In genomic region chr1:216005916-216006315, GRCh38 we compare ENCODE assay signal across 9 cellular contexts.
DNase-seq lines count a peak whose midpoint lies in the region; ATAC-seq and TF ChIP-seq lines count a peak whose summit lies in the region.
"Had no signal": no experiment of that assay in that cellular context is flagged by ENCODE, and none has a peak within 500 bp of the region (broad histone marks: within the 10 kb centered on the region; RNA-seq: fewer than 3 reads in every experiment).

No MANE protein-coding gene starts in this region.

- intact Hi-C loops in activated T-helper 2 cell treated with anti-CD3 and anti-CD28 coated beads, Interferon-gamma antibody, Interleukin-2, Interleukin-4, amounts not matched to agents 10 μg/mL and 5 μg/mL and 100 μg/mL, durations not matched to agents 14 hours and 24 hours and 36 hours (cut with micrococcal nuclease) = no loop called here

- no peaks in the 10 kb centered on the region for H3K27me3 Mint-ChIP-seq in activated T-helper 17 cell treated with anti-CD3 and anti-CD28 coated beads, Interleukin-2, amount 50 U/mL, for 72 hours
- no peaks in the 10 kb centered on the region for H3K27me3 Mint-ChIP-seq in activated T-helper 2 cell treated with anti-CD3 and anti-CD28 coated beads, Interferon-gamma antibody, Interleukin-2, Interleukin-4, amounts not matched to agents 10 μg/mL and 5 μg/mL and 100 μg/mL, durations not matched to agents 14 hours and 24 hours and 36 hours (ENCODE audit: low read depth)
- H3K27me3 Mint-ChIP-seq: stimulated activated naive CD8-positive, alpha-beta T cell treated with anti-CD3 and anti-CD28 coated beads, Interleukin-15, Interleukin-2, amounts not matched to agents 100 ng/mL and 50 ng/mL, for 24 hours had no signal

- H3K4me1 Mint-ChIP-seq in activated T-helper 17 cell treated with anti-CD3 and anti-CD28 coated beads, Interleukin-2, amount 50 U/mL, for 72 hours = no peaks in the 10 kb centered on the region
- no peaks in the 10 kb centered on the region for H3K4me1 Mint-ChIP-seq in activated T-helper 2 cell treated with anti-CD3 and anti-CD28 coated beads, Interferon-gamma antibody, Interleukin-2, Interleukin-4, amounts not matched to agents 10 μg/mL and 5 μg/mL and 100 μg/mL, durations not matched to agents 14 hours and 24 hours and 36 hours (ENCODE audit: low read depth)

- no peak for TF ChIP-seq POLR2A in GM18505 (IDR thresholded peaks at IDR 0.05; ENCODE audit: borderline replicate concordance, extremely low read depth, insufficient read depth, insufficient read length)

- H3K36me3 Mint-ChIP-seq in activated T-helper 17 cell treated with anti-CD3 and anti-CD28 coated beads, Interleukin-2, amount 50 U/mL, for 72 hours (ENCODE audit: low read depth) = no peaks in the 10 kb centered on the region
- H3K36me3 Mint-ChIP-seq in activated T-helper 2 cell treated with anti-CD3 and anti-CD28 coated beads, Interferon-gamma antibody, Interleukin-2, Interleukin-4, amounts not matched to agents 10 μg/mL and 5 μg/mL and 100 μg/mL, durations not matched to agents 14 hours and 24 hours and 36 hours (ENCODE audit: low read depth) = no peaks in the 10 kb centered on the region

- no peak for DNase-seq in activated T-helper 2 cell treated with anti-CD3 and anti-CD28 coated beads, Interferon-gamma antibody, Interleukin-2, Interleukin-4, amounts not matched to agents 10 μg/mL and 5 μg/mL and 100 μg/mL, durations not matched to agents 14 hours and 24 hours and 36 hours (ENCODE audit: low spot score)
- DNase-seq in stimulated activated CD4-positive, alpha-beta T cell treated with anti-CD3 and anti-CD28 coated beads, Interleukin-4, amount 100 ng/mL, for 4 hours = no peak
- DNase-seq in activated T-cell treated with anti-CD3 and anti-CD28 coated beads, Interleukin-2, amount 50 U/mL, for 1 hour = no peak

- ATAC-seq in GM18505 (IDR thresholded peaks at IDR 0.05; ENCODE audit: unreplicated experiment) (peak; percentile 100), GM21717 (IDR thresholded peaks at IDR 0.05; ENCODE audit: unreplicated experiment) (peak; percentile 100), HG03457 (IDR thresholded peaks at IDR 0.05; ENCODE audit: unreplicated experiment) (peak; percentile 100), esophagus mucosa (peak; percentile 82)
- ATAC-seq in activated T-helper 17 cell treated with anti-CD3 and anti-CD28 coated beads, Interleukin-2, amount 50 U/mL, for 72 hours (replicated peaks) = no peak

- H3K27ac Mint-ChIP-seq in activated T-helper 17 cell treated with anti-CD3 and anti-CD28 coated beads, Interleukin-2, amount 50 U/mL, for 72 hours = no peak overlapping the region
- no peak overlapping the region for H3K27ac Mint-ChIP-seq in activated T-helper 2 cell treated with anti-CD3 and anti-CD28 coated beads, Interferon-gamma antibody, Interleukin-2, Interleukin-4, amounts not matched to agents 10 μg/mL and 5 μg/mL and 100 μg/mL, durations not matched to agents 14 hours and 24 hours and 36 hours
- H3K27ac Mint-ChIP-seq: stimulated activated naive CD8-positive, alpha-beta T cell treated with anti-CD3 and anti-CD28 coated beads, Interleukin-15, Interleukin-2, amounts not matched to agents 100 ng/mL and 50 ng/mL, for 24 hours had no signal

- peaks cover 19% of the 10 kb centered on the region for H3K9me3 Mint-ChIP-seq in activated T-helper 17 cell treated with anti-CD3 and anti-CD28 coated beads, Interleukin-2, amount 50 U/mL, for 72 hours
- H3K9me3 Mint-ChIP-seq in activated T-helper 2 cell treated with anti-CD3 and anti-CD28 coated beads, Interferon-gamma antibody, Interleukin-2, Interleukin-4, amounts not matched to agents 10 μg/mL and 5 μg/mL and 100 μg/mL, durations not matched to agents 14 hours and 24 hours and 36 hours = no peaks in the 10 kb centered on the region
- H3K9me3 Mint-ChIP-seq: stimulated activated naive CD8-positive, alpha-beta T cell treated with anti-CD3 and anti-CD28 coated beads, Interleukin-15, Interleukin-2, amounts not matched to agents 100 ng/mL and 50 ng/mL, for 24 hours had no signal

- H3K4me3 Mint-ChIP-seq in activated T-helper 17 cell treated with anti-CD3 and anti-CD28 coated beads, Interleukin-2, amount 50 U/mL, for 72 hours = no peak overlapping the region
- no peak overlapping the region for H3K4me3 Mint-ChIP-seq in activated T-helper 2 cell treated with anti-CD3 and anti-CD28 coated beads, Interferon-gamma antibody, Interleukin-2, Interleukin-4, amounts not matched to agents 10 μg/mL and 5 μg/mL and 100 μg/mL, durations not matched to agents 14 hours and 24 hours and 36 hours (ENCODE audit: low read depth)
- H3K4me3 Mint-ChIP-seq: stimulated activated naive CD8-positive, alpha-beta T cell treated with anti-CD3 and anti-CD28 coated beads, Interleukin-15, Interleukin-2, amounts not matched to agents 100 ng/mL and 50 ng/mL, for 24 hours had no signal
